Comparison of ENCODE assay signal across 9 cellular contexts in the genomic region with DNA sequence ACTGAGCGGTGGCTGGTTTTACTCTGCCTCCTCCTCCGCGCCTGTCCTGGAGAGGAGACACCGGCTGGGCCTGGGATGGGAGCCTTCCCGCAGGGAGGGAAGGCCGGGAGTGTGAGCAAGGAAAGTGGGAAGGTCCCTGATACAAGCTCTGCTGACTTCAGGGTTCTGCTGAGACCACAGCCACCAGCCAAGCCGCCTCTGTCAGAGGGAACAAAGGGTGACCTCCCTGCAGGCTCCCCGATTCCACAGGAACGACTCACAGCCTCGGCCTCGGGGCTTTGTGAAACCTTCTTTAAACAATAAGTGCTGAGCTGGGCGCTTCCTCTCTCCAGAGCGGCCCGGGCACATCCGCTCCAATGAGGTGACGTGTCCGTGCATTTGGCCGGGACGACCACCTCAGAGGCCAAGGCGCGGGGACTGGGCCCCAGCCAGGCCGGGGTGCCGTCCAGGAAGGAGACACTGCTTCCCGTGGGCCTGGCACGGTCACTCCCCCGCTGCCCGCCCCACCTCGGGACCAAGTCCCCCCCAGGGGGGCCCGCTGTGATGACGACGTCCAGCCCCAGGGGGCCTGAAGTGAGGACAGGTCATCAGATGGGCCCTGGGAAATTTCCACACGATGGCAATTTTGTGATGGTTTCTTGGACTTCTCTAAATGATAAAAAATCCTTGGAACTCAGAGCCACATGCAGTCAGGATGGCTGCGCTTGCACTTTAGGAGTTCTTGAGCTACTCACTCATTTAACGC. TPM values are rescaled to one million over a fixed set of nuclear protein-coding genes. Genes with fewer than 3 reads are reported as not detected.
DNase-seq lines count a peak whose midpoint lies in the region; ATAC-seq and TF ChIP-seq lines count a peak whose summit lies in the region.
"Had no signal": no experiment of that assay in that cellular context is flagged by ENCODE, and none has a peak within 500 bp of the region (broad histone marks: within the 10 kb centered on the region; RNA-seq: fewer than 3 reads in every experiment).

No MANE protein-coding gene starts in this region.

- 0 out of 2 replicates have a peak overlapping the region, but pooled peaks have one; percentile 34 for H3K27ac ChIP-seq in Panc1 (ENCODE audit: low read length)
- H3K27ac ChIP-seq in esophagus muscularis mucosa (replicated peaks in 1 of 4): peak overlapping the region; percentile 37 to 63 (median 56)
- H3K27ac ChIP-seq in mesodermal cell (ENCODE audit: low read depth, low read length, severe bottlenecking): peak overlapping the region; percentile 67
- peak overlapping the region; percentile 76 for H3K27ac ChIP-seq in vagina

- TF ChIP-seq POLR2A in esophagus muscularis mucosa (IDR thresholded peaks at IDR 0.05; ENCODE audit: low read depth): no peak
- TF ChIP-seq POLR2A in vagina (IDR thresholded peaks at IDR 0.05): no peak

- no peak for DNase-seq in Panc1 (ENCODE audit: low read depth, low spot score)
- DNase-seq in esophagus muscularis mucosa (ENCODE audit: extremely low spot score): no peak
- DNase-seq in vagina (ENCODE audit: extremely low spot score in 2 of 2): no peak
- no peak for DNase-seq in NCI-H774 (lab: John Stamatoyannopoulos, UW)
- DNase-seq in natural killer cell: no peak
- no peak for DNase-seq in DMS153 (lab: John Stamatoyannopoulos, UW)
- DNase-seq: NK-92 treated with Interleukin-12 subunit alpha and Interleukin-12 subunit beta, amount 100 ng/mL, for 24 hours had no signal

- H3K36me3 Mint-ChIP-seq in natural killer cell: no peaks in the 10 kb centered on the region

- in situ Hi-C loops in Panc1 (cut with HindIII; ENCODE audit: low pct_unique_long_range_greater_than_20kb, low sequenced_read_pairs): no loop called here

- H3K27ac Mint-ChIP-seq in natural killer cell: no peak overlapping the region
- H3K27ac Mint-ChIP-seq: activated T-helper 2 cell treated with anti-CD3 and anti-CD28 coated beads, Interferon-gamma antibody, Interleukin-2, Interleukin-4, amounts not matched to agents 10 μg/mL and 5 μg/mL and 100 μg/mL, durations not matched to agents 14 hours and 24 hours and 36 hours had no signal

- H3K27me3 ChIP-seq in Panc1 (ENCODE audit: control insufficient read depth, insufficient read depth, low read length) (no peaks in the 10 kb centered on the region), esophagus muscularis mucosa (no peaks in the 10 kb centered on the region), vagina (no peaks in the 10 kb centered on the region)

- no peaks in the 10 kb centered on the region for H3K27me3 Mint-ChIP-seq in natural killer cell (ENCODE audit: low read depth in 2 of 2)

- no peak overlapping the region for H3K4me3 Mint-ChIP-seq in natural killer cell

- CTCF ChIA-PET in Panc1 (lab: Charles Lee): no interaction called here

- H3K9me3 Mint-ChIP-seq in natural killer cell: no peaks in the 10 kb centered on the region
- H3K9me3 Mint-ChIP-seq: activated T-helper 2 cell treated with anti-CD3 and anti-CD28 coated beads, Interferon-gamma antibody, Interleukin-2, Interleukin-4, amounts not matched to agents 10 μg/mL and 5 μg/mL and 100 μg/mL, durations not matched to agents 14 hours and 24 hours and 36 hours had no signal

- peaks cover 15% of the 10 kb centered on the region for H3K4me1 ChIP-seq in Panc1 (ENCODE audit: control insufficient read depth, insufficient read depth, low read length)
- H3K4me1 ChIP-seq in esophagus muscularis mucosa: peaks cover 23 to 39% (median 33%) of the 10 kb centered on the region in 4 donors
- H3K4me1 ChIP-seq in mesodermal cell (ENCODE audit: control insufficient read depth, insufficient read depth, low read length, poor library complexity, severe bottlenecking): peaks cover 14% of the 10 kb centered on the region
- peaks cover 39% of the 10 kb centered on the region for H3K4me1 ChIP-seq in vagina

- H3K4me1 Mint-ChIP-seq in natural killer cell: no peaks in the 10 kb centered on the region

- intact Hi-C loops in Panc1 (cut with micrococcal nuclease; ENCODE audit: unreplicated experiment) (no loop called here), esophagus muscularis mucosa (cut with DNase I) (no loop called here), vagina (cut with DNase I) (loop anchor here (10.0 kb wide), 1 partner anchor 111 kb away; no protein-coding TSS in a partner anchor), natural killer cell (cut with micrococcal nuclease) (no loop called here)

- H3K36me3 ChIP-seq in Panc1 (ENCODE audit: control insufficient read depth, insufficient read depth, low read length) (no peaks in the 10 kb centered on the region), esophagus muscularis mucosa (no peaks in the 10 kb centered on the region), mesodermal cell (ENCODE audit: control insufficient read depth, insufficient read depth, low read length) (no peaks in the 10 kb centered on the region), vagina (no peaks in the 10 kb centered on the region)

- TF ChIP-seq CTCF in Panc1 (IDR thresholded peaks at IDR 0.05): no peak
- no peak for TF ChIP-seq CTCF in esophagus muscularis mucosa (IDR thresholded peaks at IDR 0.05)
- no peak for TF ChIP-seq CTCF in vagina (IDR thresholded peaks at IDR 0.05)
- no peak for TF ChIP-seq CTCF in natural killer cell (IDR thresholded peaks at IDR 0.05)

- TF ChIP-seq EP300 in esophagus muscularis mucosa (IDR thresholded peaks at IDR 0.05): no peak

- ATAC-seq in Panc1 (peak; percentile 52), natural killer cell (no peak)

- BruUV-seq in Panc1 (replicated peaks; lab: Mats Ljungman, UMichigan): no TSS peak

- POLR2A ChIA-PET in Panc1 (lab: Charles Lee): no interaction called here

- H3K4me3 ChIP-seq in Panc1 (ENCODE audit: low read depth in 2 of 2, low read length in 2 of 2) (no peak overlapping the region), esophagus muscularis mucosa (no peak overlapping the region), mesodermal cell (ENCODE audit: extremely low read depth, insufficient read depth, low read length, poor library complexity, severe bottlenecking) (no peak overlapping the region), vagina (peak overlapping the region in 1 of 2 donors; percentile 9)

- no peaks in the 10 kb centered on the region for H3K9me3 ChIP-seq in Panc1 (ENCODE audit: control insufficient read depth, insufficient read depth, low read depth, low read length)
- H3K9me3 ChIP-seq in esophagus muscularis mucosa: no peaks in the 10 kb centered on the region
- no peaks in the 10 kb centered on the region for H3K9me3 ChIP-seq in mesodermal cell (ENCODE audit: control insufficient read depth, low read length)
- no peaks in the 10 kb centered on the region for H3K9me3 ChIP-seq in vagina

- 70% methylated on average over 24 of the region's 34 CpGs for WGBS in esophagus muscularis mucosa
- 66 to 74% methylated on average over 31 to 32 of the region's 34 CpGs for WGBS in mesodermal cell (ENCODE audit: insufficient coverage in 2 of 2), 2 experiments

RNA-seq across cellular contexts. Expression of a gene that starts 11.8 kb away (rescaled TPM):
- total RNA-seq in Panc1 (2021; ENCODE audit: unreplicated experiment) (not detected), esophagus muscularis mucosa (not detected), vagina (not detected), natural killer cell (not detected)
- 0.39 TPM for polyA plus RNA-seq in Panc1 (2012; ENCODE audit: insufficient read length)
- polyA plus RNA-seq in mesodermal cell (2013, experiment 1 of 2): not detected
- not detected for polyA plus RNA-seq in mesodermal cell (2013, experiment 2 of 2)
- total RNA-seq: activated T-helper 2 cell treated with anti-CD3 and anti-CD28 coated beads, Interferon-gamma antibody, Interleukin-2, Interleukin-4, amounts not matched to agents 10 μg/mL and 5 μg/mL and 100 μg/mL, durations not matched to agents 14 hours and 24 hours and 36 hours had no signal
